Comparison of ENCODE assay signal across 18 cellular contexts in genomic region chr2:54664238-54664786, GRCh38. TPM values are rescaled to one million over a fixed set of nuclear protein-coding genes. Genes with fewer than 3 reads are reported as not detected.
DNase-seq lines count a peak whose midpoint lies in the region; ATAC-seq and TF ChIP-seq lines count a peak whose summit lies in the region.
"Had no signal": no experiment of that assay in that cellular context is flagged by ENCODE, and none has a peak within 500 bp of the region (broad histone marks: within the 10 kb centered on the region; RNA-seq: fewer than 3 reads in every experiment).

No MANE protein-coding gene starts in this region.

- H3K4me1 Mint-ChIP-seq in activated CD8-positive, alpha-beta memory T cell treated with anti-CD3 and anti-CD28 coated beads, Interleukin-2, amount 10 ng/mL, durations not matched to agents 7 days and 5 days, result peaks cover 17% of the 10 kb centered on the region
- H3K4me1 Mint-ChIP-seq in WTC11 (peaks cover 9% of the 10 kb centered on the region), glutamatergic neuron (ENCODE audit: low read depth, unreplicated experiment) (no peaks in the 10 kb centered on the region)

- TF ChIP-seq CTCF in WTC11 (IDR thresholded peaks at IDR 0.05) (no peak), glutamatergic neuron (IDR thresholded peaks at IDR 0.05; ENCODE audit: partially characterized antibody, unreplicated experiment) (no peak), spleen (IDR thresholded peaks at IDR 0.05 in 8 of 11, conservative IDR thresholded peaks at IDR 0.05 in 3 of 11) (no peak)

- POLR2A ChIA-PET in WTC11 (lab: Charles Lee), result no interaction called here

- H3K4me3 Mint-ChIP-seq in activated CD8-positive, alpha-beta memory T cell treated with anti-CD3 and anti-CD28 coated beads, Interleukin-2, amount 10 ng/mL, durations not matched to agents 7 days and 5 days, result no peak overlapping the region
- no peak overlapping the region for H3K4me3 Mint-ChIP-seq in WTC11
- H3K4me3 Mint-ChIP-seq in glutamatergic neuron (ENCODE audit: unreplicated experiment), result no peak overlapping the region

- peaks cover 4 to 100% (median 82%) of the 10 kb centered on the region in 6 donors for H3K36me3 ChIP-seq in spleen
- H3K36me3 ChIP-seq: ovary had no signal

- CTCF ChIA-PET in activated CD8-positive, alpha-beta memory T cell treated with anti-CD3 and anti-CD28 coated beads, Interleukin-2, amount 10 ng/mL, durations not matched to agents 7 days and 5 days (lab: Charles Lee), result interaction anchor here (0.8 to 6.5 kb wide), 20 partner anchors 8 to 174 kb away, joined by 3 to 87 read pairs (median 5); partner anchors contain the start of gene EML6
- CTCF ChIA-PET in WTC11 (lab: Charles Lee), result interaction anchor here (1.0 to 4.8 kb wide), 14 partner anchors 8 to 175 kb away, joined by 3 to 171 read pairs (median 8); no protein-coding TSS in a partner anchor

- no peak for ATAC-seq in activated CD8-positive, alpha-beta memory T cell treated with anti-CD3 and anti-CD28 coated beads, Interleukin-2, amount 10 ng/mL, durations not matched to agents 7 days and 5 days
- ATAC-seq in WTC11 (no peak), HG03565 (IDR thresholded peaks at IDR 0.05; ENCODE audit: unreplicated experiment) (no peak)
- ATAC-seq: mucosa of descending colon had no signal

- peak; percentile 38 for DNase-seq in activated CD8-positive, alpha-beta memory T cell treated with anti-CD3 and anti-CD28 coated beads for 24 hours
- no peak for DNase-seq in activated CD8-positive, alpha-beta memory T cell treated with anti-CD3 and anti-CD28 coated beads, Interleukin-2, amount 10 ng/mL, durations not matched to agents 7 days and 5 days
- DNase-seq in WTC11 (ENCODE audit: low spot score) (no peak), glutamatergic neuron (no peak), spleen (no peak), KG1 (lab: John Stamatoyannopoulos, UW) (no peak), hypothalamus (lab: John Stamatoyannopoulos, UW) (no peak)
- DNase-seq: effector CD8-positive, alpha-beta T cell; GF-D8; mucosa of descending colon; NCI-H1048; NCI-H2081 treated with DMSO at 0.1 percent for 48 hours; NCI-H510A; ovary; stimulated activated CD4-positive, alpha-beta T cell treated with anti-CD3 and anti-CD28 coated beads, Interleukin-4, amount 100 ng/mL, for 4 hours had no signal

- H3K27me3 ChIP-seq in spleen (replicated peaks in 1 of 7), result no peaks in the 10 kb centered on the region
- H3K27me3 ChIP-seq: BLaER1, ovary had no signal

- TF ChIP-seq POLR2A in spleen (IDR thresholded peaks at IDR 0.05), result no peak

- H3K9me3 Mint-ChIP-seq in activated CD8-positive, alpha-beta memory T cell treated with anti-CD3 and anti-CD28 coated beads, Interleukin-2, amount 10 ng/mL, durations not matched to agents 7 days and 5 days (ENCODE audit: low read depth), result no peaks in the 10 kb centered on the region
- H3K9me3 Mint-ChIP-seq in WTC11 (no peaks in the 10 kb centered on the region), glutamatergic neuron (ENCODE audit: unreplicated experiment) (peaks cover 5% of the 10 kb centered on the region)

- intact Hi-C loops in spleen (cut with DNase I; ENCODE audit: low total_unique reads), result no loop called here

- no peaks in the 10 kb centered on the region for H3K9me3 ChIP-seq in spleen
- H3K9me3 ChIP-seq: BLaER1, mucosa of descending colon, ovary, thoracic aorta had no signal

- H3K4me1 ChIP-seq in spleen, result peaks cover 8 to 47% (median 30%) of the 10 kb centered on the region in 6 donors
- H3K4me1 ChIP-seq: BLaER1 had no signal

- H3K36me3 Mint-ChIP-seq in activated CD8-positive, alpha-beta memory T cell treated with anti-CD3 and anti-CD28 coated beads, Interleukin-2, amount 10 ng/mL, durations not matched to agents 7 days and 5 days, result peaks cover 74% of the 10 kb centered on the region
- H3K36me3 Mint-ChIP-seq in WTC11 (peaks cover 92% of the 10 kb centered on the region), glutamatergic neuron (ENCODE audit: unreplicated experiment) (peaks cover 16% of the 10 kb centered on the region)

- no peak overlapping the region for H3K4me3 ChIP-seq in spleen
- H3K4me3 ChIP-seq: BLaER1, mucosa of descending colon, ovary, thoracic aorta had no signal

- H3K27me3 Mint-ChIP-seq in activated CD8-positive, alpha-beta memory T cell treated with anti-CD3 and anti-CD28 coated beads, Interleukin-2, amount 10 ng/mL, durations not matched to agents 7 days and 5 days, result no peaks in the 10 kb centered on the region
- H3K27me3 Mint-ChIP-seq in WTC11 (ENCODE audit: low read depth) (no peaks in the 10 kb centered on the region), glutamatergic neuron (ENCODE audit: unreplicated experiment) (peaks cover 2% of the 10 kb centered on the region)

- H3K27ac Mint-ChIP-seq in activated CD8-positive, alpha-beta memory T cell treated with anti-CD3 and anti-CD28 coated beads, Interleukin-2, amount 10 ng/mL, durations not matched to agents 7 days and 5 days, result no peak overlapping the region
- peak overlapping the region; percentile 31 for H3K27ac Mint-ChIP-seq in WTC11
- peak overlapping the region; percentile 35 for H3K27ac Mint-ChIP-seq in glutamatergic neuron (ENCODE audit: unreplicated experiment)

- peak overlapping the region in 5 of 8 donors; percentile 1 to 79 (median 36) for H3K27ac ChIP-seq in spleen
- H3K27ac ChIP-seq: BLaER1, thoracic aorta had no signal

- 94 to 96% (median 95%) methylated on average over 18 of the region's 18 CpGs for WGBS in spleen, 5 donors

TF ChIP-seq in WTC11, 78 proteins besides CTCF, POLR2A, EP300 and RAD21 (continues in another document):
- TF ChIP-seq OVOL2 (CRISPR knock-in tag; IDR thresholded peaks at IDR 0.05; ENCODE audit: borderline replicate concordance) (no peak), ZNF121 (CRISPR knock-in tag; IDR thresholded peaks at IDR 0.05) (no peak), CDX4 (CRISPR knock-in tag; IDR thresholded peaks at IDR 0.05; ENCODE audit: borderline replicate concordance) (no peak), USF2 (CRISPR knock-in tag; IDR thresholded peaks at IDR 0.05) (no peak), ZNF512 (CRISPR knock-in tag; IDR thresholded peaks at IDR 0.05; ENCODE audit: borderline replicate concordance) (no peak), FOXJ3 (CRISPR knock-in tag; IDR thresholded peaks at IDR 0.05; ENCODE audit: borderline replicate concordance) (no peak), NFYB (CRISPR knock-in tag; conservative IDR thresholded peaks at IDR 0.05; ENCODE audit: low read depth) (no peak), MAX (CRISPR knock-in tag; IDR thresholded peaks at IDR 0.05) (no peak), CREM (CRISPR knock-in tag; IDR thresholded peaks at IDR 0.05) (no peak), IRF1 (CRISPR knock-in tag; IDR thresholded peaks at IDR 0.05) (no peak), ZNF671 (CRISPR knock-in tag; IDR thresholded peaks at IDR 0.05) (no peak), KAT7 (CRISPR knock-in tag; IDR thresholded peaks at IDR 0.05; ENCODE audit: borderline replicate concordance) (no peak), ZBTB21 (CRISPR knock-in tag; IDR thresholded peaks at IDR 0.05; ENCODE audit: borderline replicate concordance) (no peak), MXD4 (CRISPR knock-in tag; IDR thresholded peaks at IDR 0.05; ENCODE audit: borderline replicate concordance) (no peak), SMAD4 (CRISPR knock-in tag; IDR thresholded peaks at IDR 0.05) (no peak)

RNA-seq across cellular contexts. Expression of gene EML6, which starts 59.1 kb away (rescaled TPM):
- 1 to 10 TPM; 1.5 to 3.1 TPM for total RNA-seq in activated CD8-positive, alpha-beta memory T cell treated with anti-CD3 and anti-CD28 coated beads, Interleukin-2, amount 10 ng/mL, durations not matched to agents 7 days and 5 days
- total RNA-seq in WTC11 (2021), result 1.9 to 2.5 TPM (median 2.1 TPM) in 3 replicates
- total RNA-seq in glutamatergic neuron (ENCODE audit: unreplicated experiment), result 0.91 TPM
- total RNA-seq in spleen, result 10 to 100 TPM in 1 of 7 donors, 1 to 10 TPM in 6; 4.9 to 18.2 (median 8.5) TPM
- 1 to 10 TPM; 4.7 to 5.9 (median 5.5) TPM for polyA plus RNA-seq in spleen
